In the genomic region with DNA sequence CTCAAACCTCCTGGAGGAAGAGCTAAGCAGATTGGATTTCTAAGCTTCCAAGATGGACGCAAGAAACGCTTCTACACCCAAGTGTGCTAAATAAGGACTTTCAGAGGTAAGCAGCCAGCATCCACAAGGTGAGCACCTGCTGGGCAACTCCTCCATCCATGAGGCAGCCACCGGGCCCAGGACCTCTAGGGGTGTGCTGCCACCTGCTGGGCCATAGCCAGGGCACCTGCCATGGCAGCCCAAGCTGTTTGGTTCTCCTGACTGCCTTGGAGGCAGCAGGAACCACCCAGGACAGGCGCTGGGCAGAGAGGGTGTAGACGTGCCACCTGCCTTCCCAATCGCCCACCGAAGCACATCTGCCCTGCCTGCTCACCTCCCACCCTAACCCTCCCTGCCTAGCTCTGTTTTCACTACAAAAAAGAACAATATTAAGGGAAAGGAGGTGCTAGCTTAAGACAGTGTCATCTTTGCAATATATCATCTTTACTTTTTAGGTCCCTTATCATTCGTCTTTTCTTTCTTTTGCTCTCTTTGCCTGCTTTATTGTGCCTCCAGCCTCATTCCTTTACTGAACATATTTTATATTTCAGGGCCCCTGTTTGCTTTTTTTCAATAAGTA, we compare ENCODE assay signal across 8 cellular contexts.
DNase-seq lines count a peak whose midpoint lies in the region; ATAC-seq lines count a peak whose summit lies in the region.

No MANE protein-coding gene starts in this region.

- H3K9me3 Mint-ChIP-seq in activated T-cell treated with anti-CD3 and anti-CD28 coated beads, Interleukin-2, amount 50 U/mL, for 24 hours = no peaks in the 10 kb centered on the region

- ATAC-seq in HG03439 (IDR thresholded peaks at IDR 0.05; ENCODE audit: unreplicated experiment) = peak; percentile 84
- ATAC-seq in HG02840 (IDR thresholded peaks at IDR 0.05; ENCODE audit: low FRiP score, unreplicated experiment) = no peak

- peaks cover 18% of the 10 kb centered on the region for H3K4me1 Mint-ChIP-seq in activated T-cell treated with anti-CD3 and anti-CD28 coated beads, Interleukin-2, amount 50 U/mL, for 24 hours (ENCODE audit: low read depth)

- peak; percentile 47 to 80 (median 65) for DNase-seq in NCI-H1417 (lab: John Stamatoyannopoulos, UW)
- no peak for DNase-seq in NCI-H1417 treated with DMSO at 0.1 percent for 48 hours (lab: John Stamatoyannopoulos, UW)
- peak; percentile 76 for DNase-seq in OCI-M1 (lab: John Stamatoyannopoulos, UW)
- peak; percentile 85 for DNase-seq in activated T-cell treated with anti-CD3 and anti-CD28 coated beads, Interleukin-2, amount 50 U/mL, for 24 hours
- DNase-seq in glomerular visceral epithelial cell (ENCODE audit: extremely low spot score) = peak; percentile 76
- peak; percentile 77 for DNase-seq in stimulated activated CD4-positive, alpha-beta T cell treated with anti-CD3 and anti-CD28 coated beads, Interleukin-12 subunit alpha, Interleukin-12 subunit beta, amount 100 ng/mL, for 4 hours

- H3K4me3 Mint-ChIP-seq in activated T-cell treated with anti-CD3 and anti-CD28 coated beads, Interleukin-2, amount 50 U/mL, for 24 hours = no peak overlapping the region

- no peak overlapping the region for H3K27ac Mint-ChIP-seq in activated T-cell treated with anti-CD3 and anti-CD28 coated beads, Interleukin-2, amount 50 U/mL, for 24 hours

- peaks cover 30% of the 10 kb centered on the region for H3K36me3 Mint-ChIP-seq in activated T-cell treated with anti-CD3 and anti-CD28 coated beads, Interleukin-2, amount 50 U/mL, for 24 hours (ENCODE audit: low read depth)

- H3K27me3 Mint-ChIP-seq in activated T-cell treated with anti-CD3 and anti-CD28 coated beads, Interleukin-2, amount 50 U/mL, for 24 hours = no peaks in the 10 kb centered on the region
